22 cellular contexts compared by ENCODE assay signal in the genomic region with DNA sequence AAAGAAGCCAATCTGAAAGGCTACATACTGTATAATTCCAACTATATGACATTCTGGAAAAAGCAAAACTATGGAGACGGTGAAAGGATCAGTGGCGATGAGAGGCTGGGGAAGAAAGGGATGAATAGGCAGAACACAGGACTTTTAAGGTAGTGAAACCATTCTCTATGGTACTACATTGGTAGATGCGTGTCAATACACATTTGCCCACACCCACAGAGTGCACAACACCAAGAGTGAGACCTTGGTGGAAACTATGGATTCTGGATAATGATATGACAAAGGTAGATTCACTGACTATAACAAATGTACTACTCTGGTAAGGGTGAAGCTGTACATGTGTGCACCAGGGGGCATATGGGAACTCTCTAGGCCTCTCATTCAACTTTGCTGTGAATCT.
DNase-seq lines count a peak whose midpoint lies in the region; ATAC-seq and TF ChIP-seq lines count a peak whose summit lies in the region.
"Had no signal": no experiment of that assay in that cellular context is flagged by ENCODE, and none has a peak within 500 bp of the region (broad histone marks: within the 10 kb centered on the region; RNA-seq: fewer than 3 reads in every experiment).

No MANE protein-coding gene starts in this region.

- H3K56ac ChIP-seq in IMR-90 (ENCODE audit: extremely low read depth, insufficient read depth, low read length): no peak overlapping the region

- POLR2A ChIA-PET in IMR-90 (lab: Charles Lee; ENCODE audit: unreplicated experiment) (no interaction called here), activated B cell treated with CpG ODN at 0.5 μM for 24 hours (lab: Charles Lee) (no interaction called here)

- H2BK15ac ChIP-seq in IMR-90 (ENCODE audit: low read depth, low read length): no peak overlapping the region

- no peak overlapping the region for H2AK5ac ChIP-seq in IMR-90 (ENCODE audit: low read depth, low read length)

- H3K4me3 ChIP-seq in BE2C (ENCODE audit: low read depth, low read length) (no peak overlapping the region), IMR-90 (ENCODE audit: insufficient read depth, low read depth, low read length) (no peak overlapping the region), mammary epithelial cell (replicated peaks in 1 of 3; ENCODE audit: insufficient read depth in 1 of 3, low read depth in 2 of 3, low read length in 3 of 3) (no peak overlapping the region)
- H3K4me3 ChIP-seq: BLaER1 treated with 17β-estradiol and CSF1 and Interleukin-3, amounts not matched to agents 10 nM and 100 nM; MG63 had no signal

- no peak overlapping the region for H2BK5ac ChIP-seq in IMR-90 (ENCODE audit: low read depth, low read length, poor library complexity, severe bottlenecking)

- H3K4me1 Mint-ChIP-seq in activated B cell treated with CpG ODN at 0.5 μM for 24 hours (peaks cover 25% of the 10 kb centered on the region), memory B cell (peaks cover 20% of the 10 kb centered on the region)

- no peak overlapping the region for H4K5ac ChIP-seq in IMR-90 (ENCODE audit: low read depth, low read length)

- no CpG with 5 or more reads among the region's 3 CpGs for WGBS in IMR-90 (ENCODE audit: extremely low coverage in 2 of 2, insufficient read length in 1 of 2), 2 experiments
- WGBS in mammary epithelial cell (ENCODE audit: low coverage, missing lambda C conversion rate): 98% methylated on average over 3 of the region's 3 CpGs

- no peak overlapping the region for H2BK20ac ChIP-seq in IMR-90 (ENCODE audit: low read depth, low read length)

- peaks cover 36% of the 10 kb centered on the region for H3K79me2 ChIP-seq in mammary epithelial cell (ENCODE audit: insufficient read depth, low read length)

- no peak overlapping the region for H3K4me2 ChIP-seq in IMR-90 (ENCODE audit: low read depth, low read length)
- no peak overlapping the region for H3K4me2 ChIP-seq in mammary epithelial cell (ENCODE audit: insufficient read depth, low read depth, low read length)

- no peak overlapping the region for H4K8ac ChIP-seq in IMR-90 (ENCODE audit: low read depth in 2 of 2, low read length in 2 of 2)

- H4K20me1 ChIP-seq in IMR-90 (ENCODE audit: insufficient read depth, low read length) (no peaks in the 10 kb centered on the region), mammary epithelial cell (ENCODE audit: insufficient read depth, low read length) (no peaks in the 10 kb centered on the region)

- dilution Hi-C loops in IMR-90 (cut with HindIII; ENCODE audit: low sequenced_read_pairs, unreplicated experiment) (no loop called here), mammary epithelial cell (cut with HindIII; ENCODE audit: low sequenced_read_pairs) (no loop called here)

- BruUV-seq in IMR-90 (replicated peaks; lab: Mats Ljungman, UMichigan) (no TSS peak), mammary epithelial cell (replicated peaks; lab: Mats Ljungman, UMichigan) (no TSS peak)

- H3K9ac ChIP-seq in IMR-90 (ENCODE audit: low read depth, low read length): no peak overlapping the region
- no peak overlapping the region for H3K9ac ChIP-seq in mammary epithelial cell (ENCODE audit: insufficient read depth, low read length)
- H3K9ac ChIP-seq: BLaER1 treated with 17β-estradiol and CSF1 and Interleukin-3, amounts not matched to agents 10 nM and 100 nM had no signal

- H3K14ac ChIP-seq in IMR-90 (replicated peaks; ENCODE audit: low read depth, low read length): no peak overlapping the region

- H3K4ac ChIP-seq in IMR-90 (ENCODE audit: low read depth, low read length): no peak overlapping the region

- no peak overlapping the region for H4K91ac ChIP-seq in IMR-90 (ENCODE audit: insufficient read depth, low read depth, low read length)

- intact Hi-C loops in IMR-90 (cut with micrococcal nuclease): loop anchor here (10.0 kb wide), 1 partner anchor 683 kb away; no protein-coding TSS in a partner anchor
- intact Hi-C loops in activated B cell treated with CpG ODN at 0.5 μM for 24 hours (cut with micrococcal nuclease): no loop called here
- intact Hi-C loops in mammary epithelial cell (cut with micrococcal nuclease): no loop called here

- H3K9me3 Mint-ChIP-seq in activated B cell treated with CpG ODN at 0.5 μM for 24 hours: no peaks in the 10 kb centered on the region
- H3K9me3 Mint-ChIP-seq in memory B cell: no peaks in the 10 kb centered on the region
- H3K9me3 Mint-ChIP-seq: CD8-positive, alpha-beta T cell; IgD-negative memory B cell had no signal

- H3K27me3 ChIP-seq in BE2C (no peaks in the 10 kb centered on the region), IMR-90 (ENCODE audit: control insufficient read depth, insufficient read depth, low read length) (no peaks in the 10 kb centered on the region), mammary epithelial cell (ENCODE audit: insufficient read depth, low read length) (no peaks in the 10 kb centered on the region)
- H3K27me3 ChIP-seq: BLaER1 treated with 17β-estradiol and CSF1 and Interleukin-3, amounts not matched to agents 10 nM and 100 nM; MG63 had no signal

- H3K18ac ChIP-seq in IMR-90 (ENCODE audit: low read depth, low read length): no peak overlapping the region

- in situ Hi-C loops in IMR-90 (cut with MboI; ENCODE audit: low sequenced_read_pairs) (no loop called here), mammary epithelial cell (cut with MboI; ENCODE audit: low sequenced_read_pairs in 2 of 2) (no loop called here)

- H3K36me3 Mint-ChIP-seq in activated B cell treated with CpG ODN at 0.5 μM for 24 hours (ENCODE audit: low read depth): peaks cover 48% of the 10 kb centered on the region
- peaks cover 17% of the 10 kb centered on the region for H3K36me3 Mint-ChIP-seq in memory B cell
- H3K36me3 Mint-ChIP-seq: IgD-negative memory B cell had no signal

- ATAC-seq in IMR-90 (ENCODE audit: low read depth) (no peak), activated B cell treated with CpG ODN at 0.5 μM for 24 hours (ENCODE audit: low read depth) (peak; percentile 10), memory B cell (ENCODE audit: low read depth) (peak; percentile 14), HG03159 (IDR thresholded peaks at IDR 0.05; ENCODE audit: unreplicated experiment) (no peak), GM21825 (IDR thresholded peaks at IDR 0.05; ENCODE audit: unreplicated experiment) (no peak)
- ATAC-seq: CD8-positive, alpha-beta T cell; Panc1; Right ventricle myocardium inferior had no signal

- no peaks in the 10 kb centered on the region for H3K9me3 ChIP-seq in BE2C
- H3K9me3 ChIP-seq in IMR-90 (ENCODE audit: control insufficient read depth, insufficient read depth, low read length): no peaks in the 10 kb centered on the region
- no peaks in the 10 kb centered on the region for H3K9me3 ChIP-seq in mammary epithelial cell (replicated peaks; ENCODE audit: insufficient read depth, low read length)
- H3K9me3 ChIP-seq: MG63 had no signal

- no peak for DNase-seq in BE2C
- DNase-seq in IMR-90: no peak
- no peak for DNase-seq in activated B cell treated with CpG ODN at 0.5 μM for 24 hours
- DNase-seq in memory B cell (ENCODE audit: low spot score in 2 of 2): no peak
- DNase-seq in HCEC 1CT: no peak
- DNase-seq in mammary epithelial cell: no peak
- DNase-seq: Calu3; CD8-positive, alpha-beta T cell; Karpas-422; MG63; NCI-H1105 treated with DMSO at 0.1 percent for 48 hours; NCI-H1694 treated with DMSO at 0.1 percent for 48 hours; NCI-H510A; NCI-H774; SW 1271 had no signal

- TF ChIP-seq RAD21 in IMR-90 (IDR thresholded peaks at IDR 0.05; ENCODE audit: low read length): no peak

- no peak overlapping the region for H3K4me3 Mint-ChIP-seq in activated B cell treated with CpG ODN at 0.5 μM for 24 hours
- no peak overlapping the region for H3K4me3 Mint-ChIP-seq in memory B cell
- H3K4me3 Mint-ChIP-seq: CD8-positive, alpha-beta T cell had no signal

- H3K27ac Mint-ChIP-seq in activated B cell treated with CpG ODN at 0.5 μM for 24 hours (no peak overlapping the region), memory B cell (no peak overlapping the region)
- H3K27ac Mint-ChIP-seq: CD8-positive, alpha-beta T cell had no signal

- H2AK9ac ChIP-seq in IMR-90 (replicated peaks; ENCODE audit: low read depth, low read length, poor library complexity): peak overlapping the region; percentile 37

- H3K4me1 ChIP-seq in BE2C (no peaks in the 10 kb centered on the region), IMR-90 (ENCODE audit: control insufficient read depth, insufficient read depth, low read length) (no peaks in the 10 kb centered on the region), mammary epithelial cell (ENCODE audit: insufficient read depth, low read length) (no peaks in the 10 kb centered on the region)

- no peaks in the 10 kb centered on the region for H3K27me3 Mint-ChIP-seq in activated B cell treated with CpG ODN at 0.5 μM for 24 hours
- H3K27me3 Mint-ChIP-seq in memory B cell: no peaks in the 10 kb centered on the region
- H3K27me3 Mint-ChIP-seq: IgD-negative memory B cell had no signal

- H3K36me3 ChIP-seq in BE2C: no peaks in the 10 kb centered on the region
- H3K36me3 ChIP-seq in IMR-90 (ENCODE audit: control insufficient read depth, insufficient read depth, low read length): no peaks in the 10 kb centered on the region
- no peaks in the 10 kb centered on the region for H3K36me3 ChIP-seq in mammary epithelial cell (ENCODE audit: insufficient read depth, low read length)
- H3K36me3 ChIP-seq: MG63 had no signal

- TF ChIP-seq CTCF in BE2C (IDR thresholded peaks at IDR 0.05; ENCODE audit: low read depth, low read length): peak; percentile 11; the same call in 1 of the 2 replicates
- no peak for TF ChIP-seq CTCF in IMR-90 (conservative IDR thresholded peaks at IDR 0.05; ENCODE audit: low read depth, low read length)
- TF ChIP-seq CTCF in activated B cell treated with CpG ODN at 0.5 μM for 24 hours (IDR thresholded peaks at IDR 0.05): no peak
- TF ChIP-seq CTCF in mammary epithelial cell (conservative IDR thresholded peaks at IDR 0.05 in 1 of 2, IDR thresholded peaks at IDR 0.05 in 1 of 2; ENCODE audit: extremely low read depth in 1 of 2, insufficient read depth in 1 of 2, low read depth in 1 of 2, low read length in 2 of 2): peak in 1 of 2 donors; percentile 4

- no peak for TF ChIP-seq POLR2A in IMR-90 (IDR thresholded peaks at IDR 0.05; ENCODE audit: low read depth, low read length)

- CTCF ChIA-PET in IMR-90 (lab: Yijun Ruan, JAX) (no interaction called here), activated B cell treated with CpG ODN at 0.5 μM for 24 hours (lab: Charles Lee) (interaction anchor here (1.4 kb wide), 2 partner anchors 100 to 334 kb away, joined by 3 read pairs; no protein-coding TSS in a partner anchor), mammary epithelial cell (lab: Charles Lee; ENCODE audit: low non-redundant PET) (no interaction called here)

- H3K23ac ChIP-seq in IMR-90 (ENCODE audit: low read depth, low read length): no peak overlapping the region

- H2AFZ ChIP-seq in IMR-90 (replicated peaks; ENCODE audit: low read length, poor library complexity) (no peak overlapping the region), mammary epithelial cell (ENCODE audit: low read depth, low read length) (no peak overlapping the region)

- 0 out of 2 replicates have a peak, but pooled peaks cover 3% of the 10 kb centered on the region for H3K9me1 ChIP-seq in IMR-90 (ENCODE audit: insufficient read depth, low read length)

- no peak overlapping the region for H2BK120ac ChIP-seq in IMR-90 (ENCODE audit: low read depth, low read length)

- H3K79me1 ChIP-seq in IMR-90 (ENCODE audit: low read depth in 1 of 2, low read length in 2 of 2): peaks cover 4 to 12% of the 10 kb centered on the region in 2 experiments; a peak in 2 of 4 replicates

- no peak overlapping the region for H3K27ac ChIP-seq in IMR-90 (ENCODE audit: insufficient read depth, low read length)
- no peak overlapping the region for H3K27ac ChIP-seq in mammary epithelial cell (ENCODE audit: insufficient read depth, low read depth, low read length)
- H3K27ac ChIP-seq: HL-60 had no signal

Comparison
In these comparisons a context has a peak if more than half of its experiments do, and no peak if none do; other contexts are left out.
1. ATAC-seq: peak in activated B cell treated with CpG ODN at 0.5 μM for 24 hours (single experiment) and memory B cell (single experiment); none in IMR-90 (single experiment), HG03159 (single experiment) and GM21825 (single experiment).